ENCODE assay signal across 9 cellular contexts in the genomic region with DNA sequence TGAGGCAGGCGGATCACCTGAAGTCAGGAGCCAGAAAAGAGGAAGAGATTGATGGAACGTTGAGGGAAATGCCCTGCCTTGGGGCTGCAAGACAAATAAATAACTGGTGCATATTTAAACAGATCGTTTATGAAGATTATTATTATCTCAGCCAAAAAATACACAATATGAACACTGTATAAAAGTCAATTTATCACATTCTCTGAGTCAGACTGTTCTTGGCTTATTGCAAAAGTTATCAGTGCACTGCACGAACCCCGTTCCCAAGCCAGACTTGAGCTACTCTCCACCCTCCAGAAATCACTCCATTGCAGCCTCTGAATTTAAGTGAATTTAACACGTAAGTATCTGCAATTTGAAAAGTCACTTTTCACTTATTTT. TPM values are rescaled to one million over a fixed set of nuclear protein-coding genes. Genes with fewer than 3 reads are reported as not detected.
DNase-seq lines count a peak whose midpoint lies in the region; ATAC-seq and TF ChIP-seq lines count a peak whose summit lies in the region.
"Had no signal": no experiment of that assay in that cellular context is flagged by ENCODE, and none has a peak within 500 bp of the region (broad histone marks: within the 10 kb centered on the region; RNA-seq: fewer than 3 reads in every experiment).

No MANE protein-coding gene starts in this region.

- no peaks in the 10 kb centered on the region for H3K27me3 ChIP-seq in SK-N-SH (ENCODE audit: insufficient read depth)
- no peaks in the 10 kb centered on the region for H3K27me3 ChIP-seq in fibroblast of lung (ENCODE audit: control insufficient read depth, insufficient read depth, low read length)

- H3K4me3 ChIP-seq in SK-N-SH (ENCODE audit: low read depth in 2 of 2, low read length in 1 of 2), result peak overlapping the region; percentile 79 to 93; a peak in 3 of 4 replicates
- H3K4me3 ChIP-seq in fibroblast of lung (replicated peaks in 1 of 4; ENCODE audit: control extremely low read depth in 1 of 4, insufficient read depth in 1 of 4, low read depth in 3 of 4, low read length in 4 of 4), result peak overlapping the region; percentile 73 to 99 (median 84)
- peak overlapping the region; percentile 94 for H3K4me3 ChIP-seq in retinal pigment epithelial cell (ENCODE audit: low read length)

- no peaks in the 10 kb centered on the region for H3K9me2 ChIP-seq in SK-N-SH

- H3K4me2 ChIP-seq in SK-N-SH (peak overlapping the region; percentile 90), fibroblast of lung (ENCODE audit: extremely low read depth, insufficient read depth, low read length) (peak overlapping the region; percentile 66)

- H3K36me3 ChIP-seq in SK-N-SH (replicated peaks in 1 of 2; ENCODE audit: control insufficient read depth in 1 of 2, insufficient read depth in 2 of 2, low read length in 1 of 2) (peaks cover 0 to under 1% of the 10 kb centered on the region in 2 experiments), fibroblast of lung (ENCODE audit: control insufficient read depth, insufficient read depth, low read length) (no peaks in the 10 kb centered on the region)

- no peak for TF ChIP-seq RAD21 in SK-N-SH (IDR thresholded peaks at IDR 0.05; ENCODE audit: low read length)

- no peak overlapping the region for H2AFZ ChIP-seq in SK-N-SH (ENCODE audit: low read depth)
- no peak overlapping the region for H2AFZ ChIP-seq in fibroblast of lung (ENCODE audit: low read length)

- POLR2A ChIA-PET in SK-N-SH (lab: Yijun Ruan, JAX), result interaction anchor here (0.6 kb wide), 1 partner anchor 19 kb away, joined by 3 read pairs; no protein-coding TSS in a partner anchor

- no peak for ATAC-seq in esophagus mucosa
- no peak for ATAC-seq in GM21825 (IDR thresholded peaks at IDR 0.05; ENCODE audit: unreplicated experiment)

- 16% methylated on average over 6 of the region's 6 CpGs for WGBS in SK-N-SH (ENCODE audit: low lambda C conversion rate)

- H3K79me2 ChIP-seq in SK-N-SH (ENCODE audit: insufficient read depth) (peaks cover 60% of the 10 kb centered on the region), fibroblast of lung (ENCODE audit: control insufficient read depth, insufficient read depth, low read length) (peaks cover 50% of the 10 kb centered on the region)

- peaks cover 13 to 14% of the 10 kb centered on the region in 2 experiments for H3K4me1 ChIP-seq in SK-N-SH (ENCODE audit: control insufficient read depth in 1 of 2, insufficient read depth in 2 of 2, low read depth in 1 of 2, low read length in 1 of 2)
- H3K4me1 ChIP-seq in fibroblast of lung (ENCODE audit: control insufficient read depth, extremely low read depth, insufficient read depth, low read length), result peaks cover 25% of the 10 kb centered on the region

- no peak for TF ChIP-seq EP300 in SK-N-SH (IDR thresholded peaks at IDR 0.05; ENCODE audit: borderline replicate concordance in 1 of 2, low read depth in 1 of 2, low read length in 1 of 2)

- H4K20me1 ChIP-seq in SK-N-SH (ENCODE audit: insufficient read depth) (no peaks in the 10 kb centered on the region), fibroblast of lung (ENCODE audit: control insufficient read depth, extremely low read depth, insufficient read depth, low read length) (no peaks in the 10 kb centered on the region)

- CTCF ChIA-PET in SK-N-SH (lab: Yijun Ruan, JAX), result interaction anchor here (0.7 to 5.0 kb wide), 11 partner anchors 17 to 163 kb away, joined by 3 to 53 read pairs (median 11); no protein-coding TSS in a partner anchor

- H3K9ac ChIP-seq in SK-N-SH (peak overlapping the region; percentile 77), fibroblast of lung (ENCODE audit: insufficient read depth, low read length) (peak overlapping the region; percentile 75)

- TF ChIP-seq CTCF in SK-N-SH (IDR thresholded peaks at IDR 0.05) (no peak), fibroblast of lung (conservative IDR thresholded peaks at IDR 0.05 in 1 of 2, IDR thresholded peaks at IDR 0.05 in 1 of 2; ENCODE audit: low read depth in 1 of 2, low read length in 2 of 2) (no peak), retinal pigment epithelial cell (conservative IDR thresholded peaks at IDR 0.05; ENCODE audit: low read depth, low read length) (no peak)

- H3K27ac ChIP-seq in SK-N-SH (ENCODE audit: low read depth in 2 of 2, low read length in 1 of 2) (peak overlapping the region in 1 of 2 experiments; percentile 99; a peak in 3 of 4 replicates), fibroblast of lung (ENCODE audit: insufficient read depth, low read length) (peak overlapping the region; percentile 84)

- no peaks in the 10 kb centered on the region for H3K9me3 ChIP-seq in SK-N-SH
- H3K9me3 ChIP-seq in fibroblast of lung (ENCODE audit: control insufficient read depth, insufficient read depth, low read depth, low read length), result no peaks in the 10 kb centered on the region

- peak; percentile 55 for DNase-seq in GM03348 (ENCODE audit: low spot score)
- DNase-seq in SK-N-SH, result no peak
- peak; percentile 76 to 91 for DNase-seq in fibroblast of lung (ENCODE audit: low read depth in 2 of 2)
- DNase-seq in retinal pigment epithelial cell (ENCODE audit: low read depth), result no peak
- no peak for DNase-seq in NK-92 (lab: John Stamatoyannopoulos, UW; ENCODE audit: unreplicated experiment)
- no peak for DNase-seq in kidney tubule cell (ENCODE audit: low spot score)
- DNase-seq: activated CD4-positive, alpha-beta T cell treated with anti-CD3 and anti-CD28 coated beads for 48 hours had no signal

- peaks cover 41% of the 10 kb centered on the region for H3F3A ChIP-seq in SK-N-SH (replicated peaks; ENCODE audit: insufficient read depth)

TF ChIP-seq in SK-N-SH, 30 proteins besides CTCF, POLR2A, EP300 and RAD21 (continues in another document):
- no peak for TF ChIP-seq RFX5 (IDR thresholded peaks at IDR 0.05; ENCODE audit: low read length)
- no peak for TF ChIP-seq NRF1 (IDR thresholded peaks at IDR 0.05; ENCODE audit: low read depth, low read length)
- no peak for TF ChIP-seq JUND (IDR thresholded peaks at IDR 0.05)
- no peak for TF ChIP-seq FOXM1 (IDR thresholded peaks at IDR 0.05; ENCODE audit: low read depth)
- TF ChIP-seq POLR2AphosphoS5 (IDR thresholded peaks at IDR 0.05; ENCODE audit: low read depth, low read length), result no peak
- TF ChIP-seq ELF1 (IDR thresholded peaks at IDR 0.05), result no peak
- TF ChIP-seq FOXJ3 (CRISPR knock-in tag; IDR thresholded peaks at IDR 0.05), result no peak
- no peak for TF ChIP-seq MEF2A (IDR thresholded peaks at IDR 0.05; ENCODE audit: borderline replicate concordance, low read depth)
- TF ChIP-seq, protein P1, sequence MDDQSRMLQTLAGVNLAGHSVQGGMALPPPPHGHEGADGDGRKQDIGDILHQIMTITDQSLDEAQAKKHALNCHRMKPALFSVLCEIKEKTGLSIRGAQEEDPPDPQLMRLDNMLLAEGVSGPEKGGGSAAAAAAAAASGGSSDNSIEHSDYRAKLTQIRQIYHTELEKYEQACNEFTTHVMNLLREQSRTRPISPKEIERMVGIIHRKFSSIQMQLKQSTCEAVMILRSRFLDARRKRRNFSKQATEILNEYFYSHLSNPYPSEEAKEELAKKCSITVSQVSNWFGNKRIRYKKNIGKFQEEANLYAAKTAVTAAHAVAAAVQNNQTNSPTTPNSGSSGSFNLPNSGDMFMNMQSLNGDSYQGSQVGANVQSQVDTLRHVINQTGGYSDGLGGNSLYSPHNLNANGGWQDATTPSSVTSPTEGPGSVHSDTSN (IDR thresholded peaks at IDR 0.05), result no peak
- TF ChIP-seq EZH2phosphoT487 (IDR thresholded peaks at IDR 0.05; ENCODE audit: borderline replicate concordance, low read depth), result no peak
- no peak for TF ChIP-seq SIN3A (IDR thresholded peaks at IDR 0.05; ENCODE audit: borderline replicate concordance, low read depth, low read length)
- TF ChIP-seq, protein P2, sequence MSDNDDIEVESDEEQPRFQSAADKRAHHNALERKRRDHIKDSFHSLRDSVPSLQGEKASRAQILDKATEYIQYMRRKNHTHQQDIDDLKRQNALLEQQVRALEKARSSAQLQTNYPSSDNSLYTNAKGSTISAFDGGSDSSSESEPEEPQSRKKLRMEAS (IDR thresholded peaks at IDR 0.05; ENCODE audit: low read depth), result no peak
- TF ChIP-seq, protein P3, sequence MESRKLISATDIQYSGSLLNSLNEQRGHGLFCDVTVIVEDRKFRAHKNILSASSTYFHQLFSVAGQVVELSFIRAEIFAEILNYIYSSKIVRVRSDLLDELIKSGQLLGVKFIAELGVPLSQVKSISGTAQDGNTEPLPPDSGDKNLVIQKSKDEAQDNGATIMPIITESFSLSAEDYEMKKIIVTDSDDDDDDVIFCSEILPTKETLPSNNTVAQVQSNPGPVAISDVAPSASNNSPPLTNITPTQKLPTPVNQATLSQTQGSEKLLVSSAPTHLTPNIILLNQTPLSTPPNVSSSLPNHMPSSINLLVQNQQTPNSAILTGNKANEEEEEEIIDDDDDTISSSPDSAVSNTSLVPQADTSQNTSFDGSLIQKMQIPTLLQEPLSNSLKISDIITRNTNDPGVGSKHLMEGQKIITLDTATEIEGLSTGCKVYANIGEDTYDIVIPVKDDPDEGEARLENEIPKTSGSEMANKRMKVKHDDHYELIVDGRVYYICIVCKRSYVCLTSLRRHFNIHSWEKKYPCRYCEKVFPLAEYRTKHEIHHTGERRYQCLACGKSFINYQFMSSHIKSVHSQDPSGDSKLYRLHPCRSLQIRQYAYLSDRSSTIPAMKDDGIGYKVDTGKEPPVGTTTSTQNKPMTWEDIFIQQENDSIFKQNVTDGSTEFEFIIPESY (IDR thresholded peaks at IDR 0.05; ENCODE audit: borderline replicate concordance, low read depth), result no peak
- TF ChIP-seq, protein P4, sequence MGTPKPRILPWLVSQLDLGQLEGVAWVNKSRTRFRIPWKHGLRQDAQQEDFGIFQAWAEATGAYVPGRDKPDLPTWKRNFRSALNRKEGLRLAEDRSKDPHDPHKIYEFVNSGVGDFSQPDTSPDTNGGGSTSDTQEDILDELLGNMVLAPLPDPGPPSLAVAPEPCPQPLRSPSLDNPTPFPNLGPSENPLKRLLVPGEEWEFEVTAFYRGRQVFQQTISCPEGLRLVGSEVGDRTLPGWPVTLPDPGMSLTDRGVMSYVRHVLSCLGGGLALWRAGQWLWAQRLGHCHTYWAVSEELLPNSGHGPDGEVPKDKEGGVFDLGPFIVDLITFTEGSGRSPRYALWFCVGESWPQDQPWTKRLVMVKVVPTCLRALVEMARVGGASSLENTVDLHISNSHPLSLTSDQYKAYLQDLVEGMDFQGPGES (IDR thresholded peaks at IDR 0.05; ENCODE audit: low read depth, low read length), result no peak
- TF ChIP-seq GATA2 (CRISPR knock-in tag; IDR thresholded peaks at IDR 0.05), result no peak
- no peak for TF ChIP-seq GABPA (IDR thresholded peaks at IDR 0.05; ENCODE audit: low read depth)
- TF ChIP-seq YY1 (IDR thresholded peaks at IDR 0.05; ENCODE audit: low read depth), result no peak

RNA-seq across cellular contexts. Expression of a gene that starts 1.6 kb away (rescaled TPM):
- polyA plus RNA-seq in SK-N-SH (2012; rRNA removed) (36.0 and 40.2 TPM in 2 replicates), fibroblast of lung (17.6 and 21.2 TPM in 2 replicates)
- 26.0 and 28.4 TPM in 2 replicates for polyA plus RNA-seq in SK-N-SH (2012; cell fraction: cytosol; rRNA removed)
- 82.1 and 97.2 TPM in 2 replicates for polyA plus RNA-seq in SK-N-SH (2012; cell fraction: nucleus; rRNA removed)
- total RNA-seq in fibroblast of lung (5.9 and 12.9 TPM in 2 replicates), esophagus mucosa (12.4 TPM)
- polyA plus RNA-seq in fibroblast of lung (2012), result 11.3 and 15.0 TPM in 2 replicates
- polyA minus RNA-seq in fibroblast of lung (ENCODE audit: low replicate concordance), result 13.8 and 16.1 TPM in 2 replicates

Comparison
In these comparisons a context has a peak if more than half of its experiments do, and no peak if none do; other contexts are left out.
1. DNase-seq: peak in GM03348 (single experiment) and fibroblast of lung (2 of 2); none in SK-N-SH (single experiment), retinal pigment epithelial cell (single experiment), NK-92 (single experiment) and kidney tubule cell (single experiment).
2. Peak in every context shown above with its lines, with median percentiles within 50 percentile points of each other: H3K4me3 ChIP-seq.